8 cellular contexts compared by ENCODE assay signal in genomic region chr7:134605978-134606923, GRCh38. TPM values are rescaled to one million over a fixed set of nuclear protein-coding genes. Genes with fewer than 3 reads are reported as not detected.
DNase-seq lines count a peak whose midpoint lies in the region; ATAC-seq and TF ChIP-seq lines count a peak whose summit lies in the region.

No MANE protein-coding gene starts in this region.

- intact Hi-C loops in CD4-positive, alpha-beta T cell (cut with DNase I, micrococcal nuclease): loop anchor here (1.0 to 2.0 kb wide), 3 partner anchors 91 to 174 kb away; no protein-coding TSS in a partner anchor

- H3K27me3 ChIP-seq in CD4-positive, alpha-beta T cell (ENCODE audit: control insufficient read depth, insufficient read depth, low read length): peaks cover 12% of the 10 kb centered on the region
- no peaks in the 10 kb centered on the region; the same call in 1 of the 2 replicates for H3K27me3 ChIP-seq in SJCRH30
- no peaks in the 10 kb centered on the region for H3K27me3 ChIP-seq in parathyroid adenoma (ENCODE audit: control insufficient read depth, insufficient read depth, low read length)
- H3K27me3 ChIP-seq in upper lobe of left lung: no peaks in the 10 kb centered on the region

- H3K4me1 ChIP-seq in SJCRH30 (no peaks in the 10 kb centered on the region; the same call in 1 of the 2 replicates), parathyroid adenoma (peaks cover 2% of the 10 kb centered on the region), upper lobe of left lung (peaks cover 8 to 14% (median 10%) of the 10 kb centered on the region in 4 donors)

- peaks cover 62% of the 10 kb centered on the region for H3K27me3 Mint-ChIP-seq in CD4-positive, alpha-beta T cell

- 31 to 32% methylated on average over 14 of the region's 14 CpGs for WGBS in upper lobe of left lung, 2 donors

- peak; percentile 86 for ATAC-seq in CD4-positive, alpha-beta T cell (ENCODE audit: poor library complexity)
- ATAC-seq in GM19455 (IDR thresholded peaks at IDR 0.05; ENCODE audit: unreplicated experiment) (peak; percentile 86), upper lobe of left lung (ENCODE audit: low FRiP score in 2 of 2) (peak; percentile 86 to 95)

- POLR2A ChIA-PET in CD4-positive, alpha-beta T cell (lab: Charles Lee): interaction anchor here (0.7 kb wide), 1 partner anchor 1306 kb away, joined by 3 read pairs; no protein-coding TSS in a partner anchor

- peak overlapping the region; percentile 55 for H3K4me2 ChIP-seq in parathyroid adenoma (ENCODE audit: low read length)

- TF ChIP-seq EP300 in Ishikawa (IDR thresholded peaks at IDR 0.05; ENCODE audit: borderline replicate concordance): no peak
- no peak for TF ChIP-seq EP300 in upper lobe of left lung (IDR thresholded peaks at IDR 0.05)

- H3K4me3 Mint-ChIP-seq in CD4-positive, alpha-beta T cell: no peak overlapping the region

- H3K4me3 ChIP-seq in SJCRH30 (no peak overlapping the region), parathyroid adenoma (ENCODE audit: low read depth, low read length) (no peak overlapping the region), upper lobe of left lung (no peak overlapping the region)

- no peak for TF ChIP-seq POLR2A in upper lobe of left lung (IDR thresholded peaks at IDR 0.05)

- peak; percentile 92 for TF ChIP-seq CTCF in CD4-positive, alpha-beta T cell (IDR thresholded peaks at IDR 0.05)
- TF ChIP-seq CTCF in parathyroid adenoma (IDR thresholded peaks at IDR 0.05) (peak; percentile 95), upper lobe of left lung (IDR thresholded peaks at IDR 0.05) (peak; percentile 55 to 92 (median 74))

- peak overlapping the region; percentile 39 for H2AFZ ChIP-seq in parathyroid adenoma

- no peak overlapping the region for H3K9ac ChIP-seq in parathyroid adenoma

- H3K4me1 Mint-ChIP-seq in CD4-positive, alpha-beta T cell (ENCODE audit: low read depth): peaks cover 5% of the 10 kb centered on the region

- no peaks in the 10 kb centered on the region for H3K36me3 Mint-ChIP-seq in CD4-positive, alpha-beta T cell (ENCODE audit: low read depth)

- peak; percentile 97 for TF ChIP-seq RAD21 in Ishikawa (IDR thresholded peaks at IDR 0.05; ENCODE audit: low read depth)

- H3K27ac Mint-ChIP-seq in CD4-positive, alpha-beta T cell: no peak overlapping the region

- no peaks in the 10 kb centered on the region for H3K79me2 ChIP-seq in parathyroid adenoma

- H3K36me3 ChIP-seq in SJCRH30 (no peaks in the 10 kb centered on the region), parathyroid adenoma (ENCODE audit: control insufficient read depth, insufficient read depth, low read length) (no peaks in the 10 kb centered on the region), upper lobe of left lung (no peaks in the 10 kb centered on the region)

- H3K27ac ChIP-seq in CD4-positive, alpha-beta T cell (ENCODE audit: low read depth, low read length): no peak overlapping the region
- H3K27ac ChIP-seq in SJCRH30: no peak overlapping the region
- no peak overlapping the region for H3K27ac ChIP-seq in parathyroid adenoma
- H3K27ac ChIP-seq in upper lobe of left lung: peak overlapping the region in 2 of 4 donors; percentile 9 to 24

- H3K9me3 ChIP-seq in CD4-positive, alpha-beta T cell (ENCODE audit: control insufficient read depth, low read length): no peaks in the 10 kb centered on the region
- H3K9me3 ChIP-seq in SJCRH30 (replicated peaks): no peaks in the 10 kb centered on the region
- H3K9me3 ChIP-seq in parathyroid adenoma (ENCODE audit: control insufficient read depth, low read length): no peaks in the 10 kb centered on the region
- no peaks in the 10 kb centered on the region for H3K9me3 ChIP-seq in upper lobe of left lung

- CTCF ChIA-PET in CD4-positive, alpha-beta T cell (lab: Charles Lee): interaction anchor here (0.5 to 1.3 kb wide), 6 partner anchors 26 to 174 kb away, joined by 3 to 8 read pairs (median 3); no protein-coding TSS in a partner anchor

- DNase-seq in CD4-positive, alpha-beta T cell: peak; percentile 35 to 60 (median 44)
- DNase-seq in SJCRH30 (peak; percentile 55 to 85), glomerular visceral epithelial cell (ENCODE audit: extremely low spot score) (peak; percentile 64), upper lobe of left lung (peak in 1 of 2 donors; percentile 65)
- peak; percentile 61 for DNase-seq in activated naive CD4-positive, alpha-beta T cell treated with Interleukin-2 at 50 U/mL for 16 hours

- H3K9me3 Mint-ChIP-seq in CD4-positive, alpha-beta T cell: no peaks in the 10 kb centered on the region

TF ChIP-seq in Ishikawa, 13 proteins besides CTCF, POLR2A, EP300 and RAD21:
- TF ChIP-seq TCF12 (IDR thresholded peaks at IDR 0.05; ENCODE audit: low read depth): no peak
- TF ChIP-seq ZBTB7A (IDR thresholded peaks at IDR 0.05; ENCODE audit: low read depth): no peak
- no peak for TF ChIP-seq TAF1 (IDR thresholded peaks at IDR 0.05; ENCODE audit: low read depth)
- TF ChIP-seq CREB1 (IDR thresholded peaks at IDR 0.05; ENCODE audit: low read depth): no peak
- no peak for TF ChIP-seq REST (IDR thresholded peaks at IDR 0.05; ENCODE audit: low read depth)
- TF ChIP-seq CEBPB (IDR thresholded peaks at IDR 0.05): no peak
- TF ChIP-seq TEAD4 (IDR thresholded peaks at IDR 0.05): no peak
- no peak for TF ChIP-seq FOXM1 (IDR thresholded peaks at IDR 0.05; ENCODE audit: borderline replicate concordance, low read depth)
- no peak for TF ChIP-seq MAX (IDR thresholded peaks at IDR 0.05)
- no peak for TF ChIP-seq NFIC (IDR thresholded peaks at IDR 0.05)
- TF ChIP-seq USF1 (IDR thresholded peaks at IDR 0.05): no peak
- no peak for TF ChIP-seq YY1 (IDR thresholded peaks at IDR 0.05; ENCODE audit: low read depth)
- TF ChIP-seq EGR1 (IDR thresholded peaks at IDR 0.05): no peak

RNA-seq across cellular contexts. Expression of gene BPGM, which starts 40.4 kb away (rescaled TPM):
- 10 to 100 TPM; 46.3 to 46.6 TPM for total RNA-seq in CD4-positive, alpha-beta T cell
- total RNA-seq in SJCRH30 (2014; rRNA removed; shearing (Covaris generic)): 18.8 and 20.6 TPM in 2 replicates
- total RNA-seq in upper lobe of left lung: 10 to 100 TPM in 5 of 6 donors, 1 to 10 TPM in 1; 9.5 to 30.7 (median 14.3) TPM

RNA-seq across cellular contexts. Expression of gene AKR1B15, which starts 57.3 kb away (rescaled TPM):
- not detected for total RNA-seq in CD4-positive, alpha-beta T cell
- total RNA-seq in SJCRH30 (2014; rRNA removed; shearing (Covaris generic)): not detected in 2 replicates
- not detected for total RNA-seq in upper lobe of left lung
